Comparison of ENCODE assay signal across 8 cellular contexts in the genomic region with DNA sequence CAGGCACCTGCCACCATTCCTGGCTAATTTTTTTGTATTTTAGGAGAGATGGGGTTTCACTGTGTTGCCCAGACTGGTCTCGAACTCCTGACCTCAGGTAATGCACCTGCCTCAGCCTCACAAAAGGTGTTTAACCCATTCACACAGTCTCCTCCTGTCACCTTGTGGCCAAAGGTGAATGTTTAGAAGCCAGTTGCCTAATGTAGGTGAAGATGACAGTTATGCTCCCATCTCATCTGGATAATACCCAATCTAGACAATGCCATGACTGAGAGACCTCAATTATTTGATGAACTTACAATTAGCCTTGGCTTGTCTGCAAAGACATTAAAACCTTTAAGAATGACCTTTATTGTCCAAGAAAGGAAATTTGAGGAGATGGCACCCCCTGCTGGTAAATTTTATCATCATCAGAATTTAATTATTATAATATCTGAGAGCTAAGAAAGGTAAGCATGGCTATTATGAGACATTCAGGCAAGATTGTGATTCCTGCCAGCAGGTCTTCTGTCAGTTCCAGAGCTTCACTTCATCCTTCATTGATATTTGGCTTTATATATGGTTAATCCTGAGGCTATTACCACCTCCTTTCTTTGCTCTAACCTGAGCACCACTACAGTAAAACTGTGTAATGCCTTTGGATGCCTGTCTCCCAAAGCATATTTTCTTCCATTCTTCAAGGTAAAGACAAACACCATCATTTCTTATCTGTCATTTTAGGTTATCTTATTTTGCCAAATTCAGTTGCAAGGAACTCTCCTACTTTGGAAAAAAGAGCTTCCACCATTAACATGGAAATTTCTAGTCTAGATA.
DNase-seq lines count a peak whose midpoint lies in the region; ATAC-seq and TF ChIP-seq lines count a peak whose summit lies in the region.

No MANE protein-coding gene starts in this region.

- H3K9ac ChIP-seq in adipocyte (ENCODE audit: low read length): no peak overlapping the region

- DNase-seq in AG09319 (ENCODE audit: extremely low read depth, low read depth): no peak
- peak; percentile 57 for DNase-seq in ELR (ENCODE audit: low read depth)
- peak; percentile 47 for DNase-seq in NB4 (ENCODE audit: low read depth)
- peak; percentile 80 for DNase-seq in adipocyte (ENCODE audit: low read depth)
- peak; percentile 28 for DNase-seq in iPS-NIHi11 (ENCODE audit: low spot score)
- peak; percentile 16 to 30 for DNase-seq in stimulated activated naive CD8-positive, alpha-beta T cell treated with anti-CD3 and anti-CD28 coated beads, Interleukin-15, amount 100 ng/mL, for 72 hours

- H3K27me3 ChIP-seq in adipocyte (replicated peaks; ENCODE audit: control insufficient read depth, insufficient read depth, low read length): no peaks in the 10 kb centered on the region

- peaks cover 29% of the 10 kb centered on the region for H3K27me3 Mint-ChIP-seq in stimulated activated naive CD8-positive, alpha-beta T cell treated with anti-CD3 and anti-CD28 coated beads, Interleukin-15, amount 100 ng/mL, for 72 hours

- H3K27ac Mint-ChIP-seq in stimulated activated naive CD8-positive, alpha-beta T cell treated with anti-CD3 and anti-CD28 coated beads, Interleukin-15, amount 100 ng/mL, for 72 hours: no peak overlapping the region

- H3K4me3 Mint-ChIP-seq in stimulated activated naive CD8-positive, alpha-beta T cell treated with anti-CD3 and anti-CD28 coated beads, Interleukin-15, amount 100 ng/mL, for 72 hours: no peak overlapping the region

- peak; percentile 65 for ATAC-seq in stimulated activated naive CD8-positive, alpha-beta T cell treated with anti-CD3 and anti-CD28 coated beads, Interleukin-15, amount 100 ng/mL, for 72 hours
- ATAC-seq in GM18861 (IDR thresholded peaks at IDR 0.05; ENCODE audit: unreplicated experiment) (no peak), HG03460 (IDR thresholded peaks at IDR 0.05; ENCODE audit: unreplicated experiment) (no peak)

- no peaks in the 10 kb centered on the region for H3K9me3 ChIP-seq in adipocyte (ENCODE audit: control insufficient read depth, low read length)

- H3K4me1 Mint-ChIP-seq in stimulated activated naive CD8-positive, alpha-beta T cell treated with anti-CD3 and anti-CD28 coated beads, Interleukin-15, amount 100 ng/mL, for 72 hours: no peaks in the 10 kb centered on the region

- H3K36me3 ChIP-seq in adipocyte (ENCODE audit: control insufficient read depth, insufficient read depth, low read length, severe bottlenecking): no peaks in the 10 kb centered on the region

- peaks cover 10% of the 10 kb centered on the region for H3K4me1 ChIP-seq in adipocyte (ENCODE audit: control insufficient read depth, insufficient read depth, low read length)

- H3K4me3 ChIP-seq in NB4 (ENCODE audit: low read depth, low read length) (no peak overlapping the region), adipocyte (ENCODE audit: low read length) (no peak overlapping the region)

- peak; percentile 62 for TF ChIP-seq CTCF in AG09319 (IDR thresholded peaks at IDR 0.05; ENCODE audit: low read depth, low read length)
- no peak for TF ChIP-seq CTCF in NB4 (IDR thresholded peaks at IDR 0.05; ENCODE audit: low read depth, low read length)

- no peaks in the 10 kb centered on the region for H3K9me3 Mint-ChIP-seq in stimulated activated naive CD8-positive, alpha-beta T cell treated with anti-CD3 and anti-CD28 coated beads, Interleukin-15, amount 100 ng/mL, for 72 hours

- TF ChIP-seq POLR2A in NB4 (IDR thresholded peaks at IDR 0.05; ENCODE audit: extremely low read depth, insufficient read length): no peak
